ENCODE assay signal across 9 cellular contexts in the genomic region with DNA sequence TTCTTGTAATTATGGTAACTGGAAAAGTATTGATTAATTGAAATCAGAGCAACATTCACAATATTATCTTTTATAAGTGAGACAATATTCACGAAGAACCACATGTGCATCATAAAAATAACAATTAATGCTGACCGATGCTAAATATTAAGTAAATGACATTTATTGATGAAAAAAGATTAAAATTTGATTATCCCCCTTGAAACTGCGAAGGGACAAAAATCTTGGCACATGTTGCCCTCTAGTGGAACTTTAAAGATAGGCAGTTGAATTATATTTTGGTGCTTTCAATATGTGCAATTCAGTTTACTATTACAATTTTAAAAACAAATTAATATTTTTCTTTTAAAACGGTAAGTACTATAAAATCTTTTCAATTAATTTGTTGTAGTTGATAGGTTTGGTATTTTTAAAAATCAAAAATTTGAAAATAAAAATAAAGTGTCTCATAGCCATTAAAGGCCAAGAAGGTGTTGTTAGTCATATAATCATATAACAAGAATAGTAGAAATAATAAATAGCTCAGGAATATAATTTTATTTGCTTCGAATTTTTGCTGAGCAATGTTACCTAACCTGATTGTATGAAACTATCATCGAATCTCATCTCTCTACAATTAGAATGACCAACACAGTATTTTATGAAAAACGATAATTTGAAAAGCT.
A peak's percentile ranks its signal among the peaks of the same experiment; 100 is the strongest.
DNase-seq lines count a peak whose midpoint lies in the region; ATAC-seq and TF ChIP-seq lines count a peak whose summit lies in the region.
"Had no signal": no experiment of that assay in that cellular context is flagged by ENCODE, and none has a peak within 500 bp of the region (broad histone marks: within the 10 kb centered on the region; RNA-seq: fewer than 3 reads in every experiment).

No MANE protein-coding gene starts in this region.

- H3K27ac ChIP-seq in right atrium auricular region = no peak overlapping the region

- no peak overlapping the region for H3K27ac Mint-ChIP-seq in type B pancreatic cell

- no peaks in the 10 kb centered on the region for H3K36me3 Mint-ChIP-seq in type B pancreatic cell

- H3K4me1 ChIP-seq in right atrium auricular region = no peaks in the 10 kb centered on the region

- H3K27me3 Mint-ChIP-seq in type B pancreatic cell = no peaks in the 10 kb centered on the region
- H3K27me3 Mint-ChIP-seq: central memory CD8-positive, alpha-beta T cell had no signal

- H3K36me3 ChIP-seq in right atrium auricular region = no peaks in the 10 kb centered on the region

- no peaks in the 10 kb centered on the region for H3K9me3 Mint-ChIP-seq in type B pancreatic cell
- H3K9me3 Mint-ChIP-seq: central memory CD8-positive, alpha-beta T cell had no signal

- H3K4me1 Mint-ChIP-seq in type B pancreatic cell (ENCODE audit: unreplicated experiment) = no peaks in the 10 kb centered on the region
- H3K4me1 Mint-ChIP-seq: central memory CD8-positive, alpha-beta T cell had no signal

- no peak for DNase-seq in right atrium auricular region (ENCODE audit: low spot score)
- no peak for DNase-seq in Right ventricle myocardium inferior (ENCODE audit: missing footprints)
- DNase-seq in NOMO-1 treated with dmso at 0.1 percent for 144 hours (lab: John Stamatoyannopoulos, UW; ENCODE audit: unreplicated experiment) = peak; percentile 0
- peak; percentile 23 for DNase-seq in fibroblast of mammary gland (ENCODE audit: low read depth)
- no peak for DNase-seq in type B pancreatic cell (ENCODE audit: extremely low spot score, unreplicated experiment)

- TF ChIP-seq CTCF in right atrium auricular region (IDR thresholded peaks at IDR 0.05) (peak; percentile 50 to 69), fibroblast of mammary gland (conservative IDR thresholded peaks at IDR 0.05; ENCODE audit: control insufficient read depth, insufficient read depth, low read depth, low read length) (peak; percentile 73), type B pancreatic cell (conservative IDR thresholded peaks at IDR 0.05) (peak; percentile 93)

- intact Hi-C loops in Right ventricle myocardium inferior (cut with DNase I) = loop anchor here (5.0 kb wide), 1 partner anchor 835 kb away; no protein-coding TSS in a partner anchor

- H3K9me3 ChIP-seq in right atrium auricular region = no peaks in the 10 kb centered on the region

- no peak overlapping the region for H3K4me3 Mint-ChIP-seq in type B pancreatic cell
- H3K4me3 Mint-ChIP-seq: central memory CD8-positive, alpha-beta T cell had no signal

- no peak for ATAC-seq in Right ventricle myocardium inferior
- no peak for ATAC-seq in GM18520 (IDR thresholded peaks at IDR 0.05; ENCODE audit: unreplicated experiment)
- ATAC-seq in GM21390 (IDR thresholded peaks at IDR 0.05; ENCODE audit: unreplicated experiment) = no peak
- ATAC-seq in GM21717 (IDR thresholded peaks at IDR 0.05; ENCODE audit: unreplicated experiment) = no peak

- H3K27me3 ChIP-seq in right atrium auricular region = no peaks in the 10 kb centered on the region

- H3K4me3 ChIP-seq in right atrium auricular region = no peak overlapping the region
- no peak overlapping the region for H3K4me3 ChIP-seq in fibroblast of mammary gland (ENCODE audit: control insufficient read depth, low read depth, low read length)

Comparison
In these comparisons a context has a peak if more than half of its experiments do, and no peak if none do; other contexts are left out.
1. DNase-seq: peak in NOMO-1 treated with dmso at 0.1 percent for 144 hours (single experiment) and fibroblast of mammary gland (single experiment); none in right atrium auricular region (single experiment), Right ventricle myocardium inferior (single experiment) and type B pancreatic cell (single experiment).
2. Peak in every context shown above with its lines, with median percentiles within 50 percentile points of each other: CTCF ChIP-seq.